Comparison of ENCODE assay signal across 31 cellular contexts in genomic region chr6:161658216-161658615, GRCh38.
"Had no signal": no experiment of that assay in that cellular context is flagged by ENCODE, and none has a peak within 500 bp of the region (broad histone marks: within the 10 kb centered on the region; RNA-seq: fewer than 3 reads in every experiment).

No MANE protein-coding gene starts in this region.

- H3K27ac ChIP-seq: RWPE1, SJCRH30, VCaP had no signal

- H3K36me3 Mint-ChIP-seq: activated CD4-positive, alpha-beta memory T cell treated with anti-CD3 and anti-CD28 coated beads for 36 hours had no signal

- ATAC-seq: activated naive CD4-positive, alpha-beta T cell treated with anti-CD3 and anti-CD28 coated beads, Interleukin-2, amount 50 U/mL, for 72 hours; activated naive CD8-positive, alpha-beta T cell treated with anti-CD3 and anti-CD28 coated beads, Interleukin-2, amount 50 U/mL, for 24 hours; activated T-cell treated with anti-CD3 and anti-CD28 coated beads, Interleukin-2, amount 50 U/mL, for 4 hours; K562; Panc1 had no signal

- H3K9me3 Mint-ChIP-seq: activated CD4-positive, alpha-beta memory T cell treated with anti-CD3 and anti-CD28 coated beads for 36 hours; activated CD4-positive, alpha-beta T cell treated with anti-CD3 and anti-CD28 coated beads, Interleukin-2, amount 10 ng/mL, durations not matched to agents 7 days and 5 days; activated naive CD8-positive, alpha-beta T cell treated with anti-CD3 and anti-CD28 coated beads, Interleukin-2, amount 50 U/mL, for 24 hours had no signal

- H3K4me3 Mint-ChIP-seq: activated CD4-positive, alpha-beta memory T cell treated with anti-CD3 and anti-CD28 coated beads for 36 hours; activated CD4-positive, alpha-beta T cell treated with anti-CD3 and anti-CD28 coated beads, Interleukin-2, amount 10 ng/mL, durations not matched to agents 7 days and 5 days; activated naive CD8-positive, alpha-beta T cell treated with anti-CD3 and anti-CD28 coated beads, Interleukin-2, amount 50 U/mL, for 24 hours; activated T-cell treated with anti-CD3 and anti-CD28 coated beads, Interleukin-2, amount 50 U/mL, for 4 hours; brain had no signal

- H3K36me3 ChIP-seq: SJCRH30 had no signal

- H3K27ac Mint-ChIP-seq: activated CD4-positive, alpha-beta memory T cell treated with anti-CD3 and anti-CD28 coated beads for 36 hours; activated CD4-positive, alpha-beta T cell treated with anti-CD3 and anti-CD28 coated beads, Interleukin-2, amount 10 ng/mL, durations not matched to agents 7 days and 5 days; activated naive CD4-positive, alpha-beta T cell treated with anti-CD3 and anti-CD28 coated beads, Interleukin-2, amount 50 U/mL, for 72 hours; activated naive CD8-positive, alpha-beta T cell treated with anti-CD3 and anti-CD28 coated beads, Interleukin-2, amount 50 U/mL, for 24 hours had no signal

- H3K9me3 ChIP-seq: SJCRH30, SK-N-SH had no signal

- H3K27me3 ChIP-seq: SJCRH30 had no signal

- H3K4me1 ChIP-seq: SJCRH30 had no signal

- H3K4me3 ChIP-seq: K562, SJCRH30 had no signal

- H3K27me3 Mint-ChIP-seq: activated CD4-positive, alpha-beta memory T cell treated with anti-CD3 and anti-CD28 coated beads for 36 hours; activated CD4-positive, alpha-beta T cell treated with anti-CD3 and anti-CD28 coated beads, Interleukin-2, amount 10 ng/mL, durations not matched to agents 7 days and 5 days; activated naive CD8-positive, alpha-beta T cell treated with anti-CD3 and anti-CD28 coated beads, Interleukin-2, amount 50 U/mL, for 24 hours had no signal

- H3K4me1 Mint-ChIP-seq: activated CD4-positive, alpha-beta T cell treated with anti-CD3 and anti-CD28 coated beads, Interleukin-2, amount 10 ng/mL, durations not matched to agents 7 days and 5 days; activated naive CD8-positive, alpha-beta T cell treated with anti-CD3 and anti-CD28 coated beads, Interleukin-2, amount 50 U/mL, for 24 hours had no signal

- DNase-seq: activated CD4-positive, alpha-beta memory T cell treated with anti-CD3 and anti-CD28 coated beads for 36 hours; activated CD4-positive, alpha-beta T cell treated with anti-CD3 and anti-CD28 coated beads, Interleukin-2, amount 10 ng/mL, durations not matched to agents 7 days and 5 days; activated CD4-positive, CD25-positive, alpha-beta regulatory T cell; activated CD8-positive, alpha-beta memory T cell treated with anti-CD3 and anti-CD28 coated beads for 24 hours; activated effector memory CD4-positive, alpha-beta T cell treated with anti-CD3 and anti-CD28 coated beads, Interleukin-2, amount 50 U/mL, for 16 hours; activated naive CD4-positive, alpha-beta T cell treated with Interleukin-2 at 50 U/mL for 16 hours; activated naive CD8-positive, alpha-beta T cell treated with anti-CD3 and anti-CD28 coated beads, Interleukin-2, amount 50 U/mL, for 24 hours; activated T-cell treated with anti-CD3 and anti-CD28 coated beads, Interleukin-2, amount 50 U/mL, for 4 hours; amniotic stem cell; Karpas-422; MM.1S; NCI-H1105; NCI-H1436; NCI-H187 treated with DMSO at 0.1 percent for 48 hours; NCI-H2081 treated with DMSO at 0.1 percent for 48 hours; NCI-H2171 treated with DMSO at 0.1 percent for 48 hours; NCI-H226; NCI-H510A; NCI-H526 treated with DMSO at 0.1 percent for 48 hours; NK-92 treated with Interleukin-12 subunit alpha and Interleukin-12 subunit beta, amount 100 ng/mL, for 24 hours; OCI-M1; Right ventricle myocardium superior; SJCRH30; SK-N-SH; T-helper 1 cell had no signal
